ENCODE assay signal across 11 cellular contexts in genomic region chr19:16051254-16052025, GRCh38. TPM values are rescaled to one million over a fixed set of nuclear protein-coding genes. Genes with fewer than 3 reads are reported as not detected.
DNase-seq lines count a peak whose midpoint lies in the region; ATAC-seq, FAIRE-seq and TF ChIP-seq lines count a peak whose summit lies in the region.
"Had no signal": no experiment of that assay in that cellular context is flagged by ENCODE, and none has a peak within 500 bp of the region (broad histone marks: within the 10 kb centered on the region; RNA-seq: fewer than 3 reads in every experiment).

No MANE protein-coding gene starts in this region.

- H3K23ac ChIP-seq in mesendoderm (ENCODE audit: low read length), result no peak overlapping the region

- H3K27me3 Mint-ChIP-seq in natural killer cell (ENCODE audit: low read depth in 2 of 2), result peaks cover 0 to 9% of the 10 kb centered on the region in 2 donors

- no peak overlapping the region for H3K4me3 Mint-ChIP-seq in natural killer cell
- H3K4me3 Mint-ChIP-seq: dendritic cell treated with granulocyte-macrophage colony-stimulating factor and Interleukin-4, amounts not matched to agents 40 ng/mL and 50 ng/mL, for 4 days had no signal

- H3K9ac ChIP-seq in mesendoderm (ENCODE audit: low read length), result no peak overlapping the region

- peak; percentile 99 for ATAC-seq in activated CD4-positive, CD25-positive, alpha-beta regulatory T cell treated with anti-CD3 and anti-CD28 coated beads, Interleukin-2, amount 50 U/mL, for 24 hours
- ATAC-seq in natural killer cell, result peak; percentile 80 to 98 (median 96)

- TF ChIP-seq CTCF in bronchial epithelial cell (IDR thresholded peaks at IDR 0.05; ENCODE audit: insufficient read depth, low read length, severe bottlenecking) (no peak), natural killer cell (IDR thresholded peaks at IDR 0.05) (no peak)

- no peak overlapping the region for H3K27ac Mint-ChIP-seq in natural killer cell
- H3K27ac Mint-ChIP-seq: dendritic cell treated with granulocyte-macrophage colony-stimulating factor and Interleukin-4, amounts not matched to agents 40 ng/mL and 50 ng/mL, for 4 days had no signal

- H3K4me3 ChIP-seq in bronchial epithelial cell (ENCODE audit: low read depth, low read length) (no peak overlapping the region), mesendoderm (ENCODE audit: low read length) (no peak overlapping the region)
- H3K4me3 ChIP-seq: lung had no signal

- H3K4me1 ChIP-seq in mesendoderm (ENCODE audit: control insufficient read depth, low read depth, low read length), result no peaks in the 10 kb centered on the region

- H2BK5ac ChIP-seq in mesendoderm (ENCODE audit: low read length), result no peak overlapping the region

- no peak overlapping the region for H2BK15ac ChIP-seq in mesendoderm (replicated peaks; ENCODE audit: low read depth)

- H3K4me1 Mint-ChIP-seq in natural killer cell, result peaks cover 0 to 10% of the 10 kb centered on the region in 2 donors

- H3K4ac ChIP-seq in mesendoderm (ENCODE audit: low read depth, low read length), result no peak overlapping the region

- no peaks in the 10 kb centered on the region for H3K9me3 Mint-ChIP-seq in natural killer cell

- H3K56ac ChIP-seq in mesendoderm (ENCODE audit: low read length), result no peak overlapping the region

- no peaks in the 10 kb centered on the region for H3K36me3 Mint-ChIP-seq in natural killer cell

- H3K27me3 ChIP-seq in bronchial epithelial cell (ENCODE audit: control insufficient read depth, insufficient read depth, low read length), result no peaks in the 10 kb centered on the region
- no peaks in the 10 kb centered on the region for H3K27me3 ChIP-seq in mesendoderm (ENCODE audit: insufficient read depth, low read length, poor library complexity)

- H3K79me1 ChIP-seq in mesendoderm (ENCODE audit: low read length), result no peaks in the 10 kb centered on the region

- H3K18ac ChIP-seq in mesendoderm (ENCODE audit: low read length), result no peak overlapping the region

- no peak overlapping the region for H2AK5ac ChIP-seq in mesendoderm (ENCODE audit: low read length)

- WGBS in mesendoderm (ENCODE audit: extremely low coverage, insufficient coverage, low lambda C conversion rate), result no CpG with 5 or more reads among the region's 11 CpGs

- FAIRE-seq in bronchial epithelial cell (lab: Jason Lieb, UNC), result no peak

- no peak overlapping the region for H3K4me2 ChIP-seq in mesendoderm (ENCODE audit: low read length)

- H4K8ac ChIP-seq in mesendoderm (ENCODE audit: low read depth, low read length), result no peak overlapping the region

- no peak overlapping the region for H4K5ac ChIP-seq in mesendoderm (ENCODE audit: low read length)

- no peak for DNase-seq in activated CD4-positive, CD25-positive, alpha-beta regulatory T cell treated with anti-CD3 and anti-CD28 coated beads, Interleukin-2, amount 50 U/mL, for 72 hours
- DNase-seq in bronchial epithelial cell (ENCODE audit: low read depth) (peak; percentile 28), natural killer cell (no peak), mesendoderm (no peak), COLO829 (ENCODE audit: low spot score) (no peak), cortex of kidney (lab: John Stamatoyannopoulos, UW) (no peak)
- DNase-seq: NCI-H1417 treated with DMSO at 0.1 percent for 48 hours had no signal

- intact Hi-C loops in natural killer cell (cut with micrococcal nuclease), result no loop called here

- no peak overlapping the region for H2BK120ac ChIP-seq in mesendoderm (ENCODE audit: low read depth, low read length)

- no peaks in the 10 kb centered on the region for H3K79me2 ChIP-seq in mesendoderm (ENCODE audit: control insufficient read depth, insufficient read depth, low read length)

- no peak overlapping the region for H3K27ac ChIP-seq in mesendoderm (ENCODE audit: low read depth, low read length)

- no peaks in the 10 kb centered on the region for H3K36me3 ChIP-seq in bronchial epithelial cell (ENCODE audit: control insufficient read depth, insufficient read depth, low read length)
- no peaks in the 10 kb centered on the region for H3K36me3 ChIP-seq in mesendoderm (ENCODE audit: control insufficient read depth, insufficient read depth, low read length)

TF ChIP-seq in PFSK-1, 5 proteins besides CTCF, POLR2A, EP300 and RAD21:
- TF ChIP-seq SIN3A (IDR thresholded peaks at IDR 0.05; ENCODE audit: borderline replicate concordance, insufficient read depth, low read length), result no peak
- TF ChIP-seq REST (IDR thresholded peaks at IDR 0.05; ENCODE audit: insufficient read depth in 1 of 2, low read depth in 2 of 2, low read length in 2 of 2), result peak; percentile 85 to 94
- TF ChIP-seq FOXP2 (optimal IDR thresholded peaks at IDR 0.05; ENCODE audit: borderline replicate concordance, extremely low read depth, extremely low read length, insufficient read depth), result no peak

RNA-seq across cellular contexts. Expression of gene TPM4, which starts 24.9 kb away (rescaled TPM):
- polyA plus RNA-seq in PFSK-1 (2012; ENCODE audit: insufficient read length, low read depth), result 768 TPM
- total RNA-seq in bronchial epithelial cell, result 235 and 395 TPM in 2 replicates
- 100 to 1,000 TPM; 239 to 283 (median 266) TPM for total RNA-seq in natural killer cell
- 604 TPM for polyA plus RNA-seq in mesendoderm (2013, experiment 1 of 2)
- 628 TPM for polyA plus RNA-seq in mesendoderm (2013, experiment 2 of 2)
